9 cellular contexts compared by ENCODE assay signal in genomic region chr10:510415-510881, GRCh38.
DNase-seq lines count a peak whose midpoint lies in the region; TF ChIP-seq lines count a peak whose summit lies in the region.
"Had no signal": no experiment of that assay in that cellular context is flagged by ENCODE, and none has a peak within 500 bp of the region (broad histone marks: within the 10 kb centered on the region; RNA-seq: fewer than 3 reads in every experiment).

No MANE protein-coding gene starts in this region.

- H3K4me1 Mint-ChIP-seq in glutamatergic neuron (ENCODE audit: low read depth, unreplicated experiment) (peaks cover 50% of the 10 kb centered on the region), osteocyte (ENCODE audit: unreplicated experiment) (peaks cover 10% of the 10 kb centered on the region)

- H3K27ac Mint-ChIP-seq in glutamatergic neuron (ENCODE audit: unreplicated experiment) (peak overlapping the region; percentile 88), osteocyte (ENCODE audit: unreplicated experiment) (peak overlapping the region; percentile 77)

- H3K9ac ChIP-seq in BLaER1, result no peak overlapping the region
- H3K9ac ChIP-seq: KMS-11 had no signal

- peaks cover 100% of the 10 kb centered on the region for H4K20me1 ChIP-seq in BLaER1
- H4K20me1 ChIP-seq in OCI-LY7 (ENCODE audit: insufficient read depth, low read length), result no peaks in the 10 kb centered on the region

- no peaks in the 10 kb centered on the region for H3K9me3 ChIP-seq in BLaER1
- peaks cover 29% of the 10 kb centered on the region for H3K9me3 ChIP-seq in OCI-LY7 (ENCODE audit: low read length)

- POLR2A ChIA-PET in OCI-LY7 (lab: Charles Lee), result interaction anchor here (0.7 to 7.1 kb wide), 5 partner anchors 8 to 328 kb away, joined by 3 to 136 read pairs (median 4); no protein-coding TSS in a partner anchor

- no peak overlapping the region for H3K4me3 ChIP-seq in BLaER1
- H3K4me3 ChIP-seq in OCI-LY7 (ENCODE audit: low read depth, low read length, poor library complexity, severe bottlenecking), result peak overlapping the region; percentile 69

- H3K4me3 Mint-ChIP-seq in glutamatergic neuron (ENCODE audit: unreplicated experiment), result peak overlapping the region; percentile 81
- H3K4me3 Mint-ChIP-seq in osteocyte (ENCODE audit: unreplicated experiment), result no peak overlapping the region

- H3K36me3 Mint-ChIP-seq in glutamatergic neuron (ENCODE audit: unreplicated experiment), result peaks cover 8% of the 10 kb centered on the region
- peaks cover 4% of the 10 kb centered on the region for H3K36me3 Mint-ChIP-seq in osteocyte (ENCODE audit: unreplicated experiment)

- CTCF ChIA-PET in OCI-LY7 (lab: Charles Lee; ENCODE audit: unreplicated experiment), result interaction anchor here (0.7 to 1.8 kb wide), 3 partner anchors 10 to 300 kb away, joined by 3 to 13 read pairs (median 6); no protein-coding TSS in a partner anchor

- peaks cover 30% of the 10 kb centered on the region for H3K9me3 Mint-ChIP-seq in glutamatergic neuron (ENCODE audit: unreplicated experiment)
- no peaks in the 10 kb centered on the region for H3K9me3 Mint-ChIP-seq in osteocyte (ENCODE audit: unreplicated experiment)

- H3K27me3 ChIP-seq in BLaER1, result peaks cover 14% of the 10 kb centered on the region; the same call in 1 of the 2 replicates

- TF ChIP-seq CTCF in OCI-LY7 (conservative IDR thresholded peaks at IDR 0.05; ENCODE audit: low read length) (no peak), glutamatergic neuron (IDR thresholded peaks at IDR 0.05; ENCODE audit: partially characterized antibody, unreplicated experiment) (no peak), osteocyte (IDR thresholded peaks at IDR 0.05) (no peak), GM13976 (IDR thresholded peaks at IDR 0.05; ENCODE audit: borderline replicate concordance, control extremely low read depth, extremely low read depth, insufficient read depth, missing control alignments) (no peak)

- H3K27me3 Mint-ChIP-seq in glutamatergic neuron (ENCODE audit: unreplicated experiment), result peaks cover 16% of the 10 kb centered on the region
- no peaks in the 10 kb centered on the region for H3K27me3 Mint-ChIP-seq in osteocyte (ENCODE audit: unreplicated experiment)

- intact Hi-C loops in OCI-LY7 (cut with micrococcal nuclease; ENCODE audit: unreplicated experiment), result loop anchor here (5.0 kb wide), 2 partner anchors 112 to 537 kb away; partner anchors contain the start of gene IDI1

- H3K36me3 ChIP-seq in BLaER1 (peaks cover 34% of the 10 kb centered on the region; the same call in 1 of the 2 replicates), OCI-LY7 (ENCODE audit: insufficient read depth, low read length) (peaks cover 51% of the 10 kb centered on the region)

- H2AFZ ChIP-seq in OCI-LY7 (ENCODE audit: low read length), result peak overlapping the region; percentile 3; the same call in 1 of the 2 replicates

- H3K9me2 ChIP-seq in OCI-LY7 (ENCODE audit: insufficient read depth, low read length), result no peaks in the 10 kb centered on the region

- DNase-seq in OCI-LY7 (ENCODE audit: low spot score), result peak; percentile 84
- DNase-seq in glutamatergic neuron, result no peak
- no peak for DNase-seq in osteocyte (ENCODE audit: extremely low spot score, unreplicated experiment)
- DNase-seq in GM13976 (ENCODE audit: low spot score), result no peak
- DNase-seq in NCI-H2107 (lab: John Stamatoyannopoulos, UW), result no peak
- DNase-seq in HCEC 1CT, result no peak
- DNase-seq in dedifferentiated amniotic fluid mesenchymal stem cell (ENCODE audit: extremely low spot score), result no peak

- TSS peak; percentile 63 for BruUV-seq in OCI-LY7 (replicated peaks; lab: Mats Ljungman, UMichigan)

- peak overlapping the region; percentile 43; the same call in 1 of the 2 replicates for H3K4me2 ChIP-seq in BLaER1
- peak overlapping the region; percentile 88 for H3K4me2 ChIP-seq in OCI-LY7 (ENCODE audit: low read length)
- H3K4me2 ChIP-seq: KMS-11 had no signal

- H3K79me2 ChIP-seq in OCI-LY7 (ENCODE audit: insufficient read depth, low read depth, low read length), result peaks cover 54% of the 10 kb centered on the region; the same call in 1 of the 2 replicates

- H3K27ac ChIP-seq in BLaER1, result no peak overlapping the region
- H3K27ac ChIP-seq in OCI-LY7 (ENCODE audit: low read depth, low read length, poor library complexity, severe bottlenecking), result peak overlapping the region; percentile 100
- H3K27ac ChIP-seq: KMS-11 had no signal

- in situ Hi-C loops in GM13976 (cut with MboI; ENCODE audit: low sequenced_read_pairs, unreplicated experiment), result loop anchor here (25.0 kb wide), 1 partner anchor 277 kb away; no protein-coding TSS in a partner anchor

- H3K4me1 ChIP-seq in BLaER1, result peaks cover 69% of the 10 kb centered on the region
- peaks cover 65% of the 10 kb centered on the region for H3K4me1 ChIP-seq in OCI-LY7 (ENCODE audit: insufficient read depth, low read length, poor library complexity, severe bottlenecking)
